In genomic region chr9:30978000-30978399, GRCh38 we compare ENCODE assay signal across 24 cellular contexts.
"Had no signal": no experiment of that assay in that cellular context is flagged by ENCODE, and none has a peak within 500 bp of the region (broad histone marks: within the 10 kb centered on the region; RNA-seq: fewer than 3 reads in every experiment).

No MANE protein-coding gene starts in this region.

- H3K27me3 Mint-ChIP-seq: activated CD4-positive, alpha-beta memory T cell treated with anti-CD3 and anti-CD28 coated beads, Interleukin-2, amount 10 ng/mL, durations not matched to agents 7 days and 5 days; activated CD4-positive, alpha-beta T cell treated with anti-CD3 and anti-CD28 coated beads, Interleukin-2, amount 10 ng/mL, durations not matched to agents 7 days and 5 days; activated naive CD4-positive, alpha-beta T cell treated with anti-CD3 and anti-CD28 coated beads, Interleukin-2, amount 10 ng/mL, durations not matched to agents 7 days and 5 days; activated naive CD8-positive, alpha-beta T cell treated with anti-CD3 and anti-CD28 coated beads, Interleukin-2, amount 10 ng/mL, durations not matched to agents 7 days and 5 days had no signal

- H3K4me1 Mint-ChIP-seq: activated CD4-positive, alpha-beta memory T cell treated with anti-CD3 and anti-CD28 coated beads, Interleukin-2, amount 10 ng/mL, durations not matched to agents 7 days and 5 days; activated CD4-positive, alpha-beta T cell treated with anti-CD3 and anti-CD28 coated beads, Interleukin-2, amount 10 ng/mL, durations not matched to agents 7 days and 5 days; activated naive CD4-positive, alpha-beta T cell treated with anti-CD3 and anti-CD28 coated beads, Interleukin-2, amount 10 ng/mL, durations not matched to agents 7 days and 5 days; activated naive CD8-positive, alpha-beta T cell treated with anti-CD3 and anti-CD28 coated beads, Interleukin-2, amount 10 ng/mL, durations not matched to agents 7 days and 5 days had no signal

- H3K36me3 ChIP-seq: brain microvascular endothelial cell, esophagus squamous epithelium, gastroesophageal sphincter, heart right ventricle had no signal

- H3K4me2 ChIP-seq: hepatocyte had no signal

- H2AFZ ChIP-seq: hepatocyte had no signal

- H3K27ac Mint-ChIP-seq: activated CD4-positive, alpha-beta memory T cell treated with anti-CD3 and anti-CD28 coated beads, Interleukin-2, amount 10 ng/mL, durations not matched to agents 7 days and 5 days; activated CD4-positive, alpha-beta T cell treated with anti-CD3 and anti-CD28 coated beads, Interleukin-2, amount 10 ng/mL, durations not matched to agents 7 days and 5 days; activated naive CD4-positive, alpha-beta T cell treated with anti-CD3 and anti-CD28 coated beads, Interleukin-2, amount 10 ng/mL, durations not matched to agents 7 days and 5 days; activated naive CD4-positive, alpha-beta T cell treated with anti-CD3 and anti-CD28 coated beads, Interleukin-2, amount 50 U/mL, for 72 hours; activated naive CD8-positive, alpha-beta T cell treated with anti-CD3 and anti-CD28 coated beads, Interleukin-2, amount 10 ng/mL, durations not matched to agents 7 days and 5 days; activated T-cell treated with anti-CD3 and anti-CD28 coated beads, Interleukin-2, amount 50 U/mL, for 24 hours; activated T-cell treated with anti-CD3 and anti-CD28 coated beads, Interleukin-2, amount 50 U/mL, for 72 hours had no signal

- DNase-seq: activated CD4-positive, alpha-beta memory T cell treated with anti-CD3 and anti-CD28 coated beads, Interleukin-2, amount 10 ng/mL, durations not matched to agents 7 days and 5 days; activated CD4-positive, alpha-beta T cell treated with anti-CD3 and anti-CD28 coated beads for 1 hour; activated CD4-positive, alpha-beta T cell treated with anti-CD3 and anti-CD28 coated beads for 4 hours; activated CD4-positive, alpha-beta T cell treated with anti-CD3 and anti-CD28 coated beads, Interleukin-2, amount 10 ng/mL, durations not matched to agents 7 days and 5 days; activated CD4-positive, alpha-beta T cell treated with anti-CD3 and anti-CD28 coated beads, Interleukin-2, amount 50 U/mL, for 4 hours; activated CD8-positive, alpha-beta memory T cell treated with anti-CD3 and anti-CD28 coated beads, Interleukin-2, amount 50 U/mL, for 48 hours; activated gamma-delta T cell; activated naive CD4-positive, alpha-beta T cell; activated naive CD4-positive, alpha-beta T cell treated with anti-CD3 and anti-CD28 coated beads, Interleukin-2, amount 10 ng/mL, durations not matched to agents 7 days and 5 days; activated naive CD8-positive, alpha-beta T cell treated with anti-CD3 and anti-CD28 coated beads, Interleukin-2, amount 10 ng/mL, durations not matched to agents 7 days and 5 days; activated T-cell treated with anti-CD3 and anti-CD28 coated beads for 4 hours; activated T-cell treated with anti-CD3 and anti-CD28 coated beads, Interleukin-2, amount 50 U/mL, for 24 hours; activated T-cell treated with anti-CD3 and anti-CD28 coated beads, Interleukin-2, amount 50 U/mL, for 72 hours; brain microvascular endothelial cell; caudate nucleus; effector CD8-positive, alpha-beta T cell; esophagus squamous epithelium; foreskin melanocyte; heart right ventricle; T-helper 2 cell had no signal

- H3K4me1 ChIP-seq: esophagus squamous epithelium, gastroesophageal sphincter, heart right ventricle had no signal

- H3K27ac ChIP-seq: brain microvascular endothelial cell, epithelial cell of prostate, esophagus squamous epithelium, gastroesophageal sphincter, heart right ventricle, hepatocyte had no signal

- H3K79me2 ChIP-seq: hepatocyte had no signal

- H3K4me3 Mint-ChIP-seq: activated CD4-positive, alpha-beta memory T cell treated with anti-CD3 and anti-CD28 coated beads, Interleukin-2, amount 10 ng/mL, durations not matched to agents 7 days and 5 days; activated CD4-positive, alpha-beta T cell treated with anti-CD3 and anti-CD28 coated beads, Interleukin-2, amount 10 ng/mL, durations not matched to agents 7 days and 5 days; activated naive CD4-positive, alpha-beta T cell treated with anti-CD3 and anti-CD28 coated beads, Interleukin-2, amount 10 ng/mL, durations not matched to agents 7 days and 5 days; activated naive CD8-positive, alpha-beta T cell treated with anti-CD3 and anti-CD28 coated beads, Interleukin-2, amount 10 ng/mL, durations not matched to agents 7 days and 5 days; activated T-cell treated with anti-CD3 and anti-CD28 coated beads, Interleukin-2, amount 50 U/mL, for 24 hours; activated T-cell treated with anti-CD3 and anti-CD28 coated beads, Interleukin-2, amount 50 U/mL, for 72 hours had no signal

- H3K9me3 Mint-ChIP-seq: activated CD4-positive, alpha-beta T cell treated with anti-CD3 and anti-CD28 coated beads, Interleukin-2, amount 10 ng/mL, durations not matched to agents 7 days and 5 days had no signal

- H3K4me3 ChIP-seq: esophagus squamous epithelium, gastroesophageal sphincter, heart right ventricle, hepatocyte had no signal

- H3K27me3 ChIP-seq: brain microvascular endothelial cell, esophagus squamous epithelium, gastroesophageal sphincter, heart right ventricle, hepatocyte had no signal

- H3K9me3 ChIP-seq: gastroesophageal sphincter had no signal

- ATAC-seq: activated naive CD4-positive, alpha-beta T cell treated with anti-CD3 and anti-CD28 coated beads, Interleukin-2, amount 50 U/mL, for 72 hours; activated T-cell treated with anti-CD3 and anti-CD28 coated beads, Interleukin-2, amount 50 U/mL, for 72 hours; gastroesophageal sphincter; heart right ventricle had no signal

- H3K36me3 Mint-ChIP-seq: activated naive CD4-positive, alpha-beta T cell treated with anti-CD3 and anti-CD28 coated beads, Interleukin-2, amount 10 ng/mL, durations not matched to agents 7 days and 5 days; activated naive CD8-positive, alpha-beta T cell treated with anti-CD3 and anti-CD28 coated beads, Interleukin-2, amount 10 ng/mL, durations not matched to agents 7 days and 5 days had no signal
